In genomic region chr3:12273045-12273695, GRCh38 we compare ENCODE assay signal across 13 cellular contexts. TPM values are rescaled to one million over a fixed set of nuclear protein-coding genes. Genes with fewer than 3 reads are reported as not detected.
DNase-seq lines count a peak whose midpoint lies in the region; ATAC-seq and TF ChIP-seq lines count a peak whose summit lies in the region.
"Had no signal": no experiment of that assay in that cellular context is flagged by ENCODE, and none has a peak within 500 bp of the region (broad histone marks: within the 10 kb centered on the region; RNA-seq: fewer than 3 reads in every experiment).

No MANE protein-coding gene starts in this region.

- H3K4me1 Mint-ChIP-seq in effector memory CD8-positive, alpha-beta T cell (ENCODE audit: low read depth in 2 of 2) = peaks cover 0 to 2% of the 10 kb centered on the region in 2 donors
- H3K4me1 Mint-ChIP-seq in Caco-2 (ENCODE audit: low read depth, unreplicated experiment) = no peaks in the 10 kb centered on the region

- no peak for TF ChIP-seq CTCF in Caco-2 (IDR thresholded peaks at IDR 0.05; ENCODE audit: insufficient read depth in 1 of 2, low read depth in 1 of 2, low read length in 1 of 2, severe bottlenecking in 1 of 2, unreplicated experiment in 1 of 2)

- H3K9me3 ChIP-seq in Caco-2 = no peaks in the 10 kb centered on the region

- no peaks in the 10 kb centered on the region for H3K36me3 ChIP-seq in Caco-2 (ENCODE audit: control insufficient read depth, insufficient read depth, low read length)

- no peaks in the 10 kb centered on the region for H3K4me1 ChIP-seq in Caco-2

- ATAC-seq in GM18909 (IDR thresholded peaks at IDR 0.05; ENCODE audit: poor library complexity, unreplicated experiment) = peak; percentile 94
- peak; percentile 93 for ATAC-seq in GM21825 (IDR thresholded peaks at IDR 0.05; ENCODE audit: unreplicated experiment)
- peak; percentile 94 for ATAC-seq in HG03378 (IDR thresholded peaks at IDR 0.05; ENCODE audit: unreplicated experiment)
- ATAC-seq in effector memory CD8-positive, alpha-beta T cell (replicated peaks) = no peak

- intact Hi-C loops in Caco-2 (cut with micrococcal nuclease; ENCODE audit: unreplicated experiment) = no loop called here

- H3K4me3 ChIP-seq in Caco-2 (ENCODE audit: low read depth, low read length) = no peak overlapping the region
- H3K4me3 ChIP-seq: SK-N-MC had no signal

- peak; percentile 43 for DNase-seq in AG08395 (ENCODE audit: low spot score)
- DNase-seq in effector memory CD8-positive, alpha-beta T cell = no peak
- no peak for DNase-seq in globus pallidus (ENCODE audit: low spot score)
- no peak for DNase-seq in Caco-2
- no peak for DNase-seq in NCI-H774 (lab: John Stamatoyannopoulos, UW)
- DNase-seq: ACHN, erythroblast, kidney, NCI-H446 treated with DMSO at 0.1 percent for 48 hours had no signal

- no peak overlapping the region for H3K4me3 Mint-ChIP-seq in effector memory CD8-positive, alpha-beta T cell
- H3K4me3 Mint-ChIP-seq in Caco-2 (ENCODE audit: unreplicated experiment) = no peak overlapping the region

- no peaks in the 10 kb centered on the region for H3K9me3 Mint-ChIP-seq in effector memory CD8-positive, alpha-beta T cell
- H3K9me3 Mint-ChIP-seq in Caco-2 (ENCODE audit: unreplicated experiment) = no peaks in the 10 kb centered on the region

- BruUV-seq in Caco-2 (replicated peaks; lab: Mats Ljungman, UMichigan) = no TSS peak

- CTCF ChIA-PET in Caco-2 (lab: Charles Lee) = no interaction called here

- no peaks in the 10 kb centered on the region for H3K36me3 Mint-ChIP-seq in effector memory CD8-positive, alpha-beta T cell (ENCODE audit: insufficient read depth)
- no peaks in the 10 kb centered on the region for H3K36me3 Mint-ChIP-seq in Caco-2 (ENCODE audit: insufficient read depth, unreplicated experiment)

- H3K27ac Mint-ChIP-seq in effector memory CD8-positive, alpha-beta T cell = no peak overlapping the region
- no peak overlapping the region for H3K27ac Mint-ChIP-seq in Caco-2 (ENCODE audit: unreplicated experiment)

- POLR2A ChIA-PET in Caco-2 (lab: Charles Lee) = no interaction called here

- no peaks in the 10 kb centered on the region for H3K27me3 ChIP-seq in Caco-2 (replicated peaks; ENCODE audit: control insufficient read depth, insufficient read depth, low read length)

- peaks cover 28 to 29% of the 10 kb centered on the region in 2 donors for H3K27me3 Mint-ChIP-seq in effector memory CD8-positive, alpha-beta T cell
- H3K27me3 Mint-ChIP-seq in Caco-2 (ENCODE audit: insufficient read depth, unreplicated experiment) = no peaks in the 10 kb centered on the region

RNA-seq across cellular contexts. Expression of gene PPARG, which starts 15.7 kb away (rescaled TPM):
- total RNA-seq in Caco-2 (2022) = 15.6 and 22.1 TPM in 2 replicates
